Comparison of ENCODE assay signal across 8 cellular contexts in the genomic region with DNA sequence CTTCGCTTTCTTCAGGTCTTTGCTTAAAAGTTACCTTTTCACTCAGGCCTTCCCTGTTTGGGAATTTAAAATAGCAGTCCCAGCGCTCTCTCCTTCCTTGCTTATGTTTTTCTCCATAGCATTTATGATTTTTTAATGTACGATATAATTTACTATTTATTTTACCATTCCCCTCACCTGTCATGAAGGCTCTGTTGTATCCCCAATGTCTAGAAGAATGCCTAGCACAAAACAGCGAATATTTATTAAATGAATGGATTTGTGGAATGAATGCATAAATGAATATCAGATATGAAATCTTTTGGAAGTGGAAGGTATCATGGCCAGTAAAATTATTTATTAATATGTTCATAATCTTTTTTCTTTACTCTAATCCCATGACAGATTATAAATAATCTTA. TPM values are rescaled to one million over a fixed set of nuclear protein-coding genes. Genes with fewer than 3 reads are reported as not detected.
DNase-seq lines count a peak whose midpoint lies in the region; ATAC-seq, FAIRE-seq and TF ChIP-seq lines count a peak whose summit lies in the region.

No MANE protein-coding gene starts in this region.

- H3K27ac ChIP-seq in K562 (ENCODE audit: extremely low read depth, low read depth, low read length) (no peak overlapping the region), muscle layer of colon (ENCODE audit: low read depth, low read length) (no peak overlapping the region), upper lobe of left lung (peak overlapping the region in 2 of 4 donors; percentile 85 to 92), substantia nigra (ENCODE audit: low read depth, low read length, poor library complexity, severe bottlenecking) (no peak overlapping the region)

- POLR2A ChIA-PET in K562 (lab: Yijun Ruan, JAX), result interaction anchor here (1.4 kb wide), 1 partner anchor 15 kb away, joined by 4 read pairs; no protein-coding TSS in a partner anchor

- H3K27me3 ChIP-seq in K562 (ENCODE audit: control insufficient read depth in 2 of 2, insufficient read depth in 2 of 2, low read length in 2 of 2) (no peaks in the 10 kb centered on the region), muscle layer of colon (ENCODE audit: control insufficient read depth in 1 of 2, insufficient read depth in 2 of 2, low read length in 2 of 2) (no peaks in the 10 kb centered on the region), upper lobe of left lung (no peaks in the 10 kb centered on the region)

- H4K20me1 ChIP-seq in K562 (replicated peaks; ENCODE audit: control insufficient read depth, insufficient read depth, low read length), result peaks cover 3% of the 10 kb centered on the region; the same call in 1 of the 2 replicates

- peak overlapping the region; percentile 100 for H3K4me3 Mint-ChIP-seq in activated naive CD4-positive, alpha-beta T cell treated with anti-CD3 and anti-CD28 coated beads, Interleukin-2, amount 10 ng/mL, durations not matched to agents 7 days and 5 days

- TF ChIP-seq CTCF in K562 (IDR thresholded peaks at IDR 0.05 in 2 of 3, conservative IDR thresholded peaks at IDR 0.05 in 1 of 3; ENCODE audit: insufficient read depth in 2 of 3, low read depth in 1 of 3, low read length in 3 of 3), result no peak
- no peak for TF ChIP-seq CTCF in upper lobe of left lung (IDR thresholded peaks at IDR 0.05)

- no TSS peak for BruUV-seq in K562 (replicated peaks; lab: Mats Ljungman, UMichigan)

- H3K9ac ChIP-seq in K562 (ENCODE audit: insufficient read depth in 1 of 2, low read depth in 2 of 2, low read length in 2 of 2), result no peak overlapping the region; a peak in 2 of 4 replicates
- H3K9ac ChIP-seq in muscle layer of colon (ENCODE audit: low read length), result peak overlapping the region; percentile 12

- H3K4me2 ChIP-seq in K562 (ENCODE audit: insufficient read depth, low read length), result peak overlapping the region; percentile 99

- H3K4me1 ChIP-seq in K562 (replicated peaks in 1 of 2; ENCODE audit: control insufficient read depth in 2 of 2, insufficient read depth in 2 of 2, low read length in 2 of 2) (peaks cover 16 to 34% of the 10 kb centered on the region in 2 experiments), muscle layer of colon (ENCODE audit: insufficient read depth, low read length) (peaks cover 47% of the 10 kb centered on the region), upper lobe of left lung (peaks cover 8 to 24% (median 17%) of the 10 kb centered on the region in 4 donors)

- no peaks in the 10 kb centered on the region for H3K9me3 ChIP-seq in K562 (replicated peaks; ENCODE audit: control insufficient read depth, insufficient read depth, low read depth, low read length)
- H3K9me3 ChIP-seq in muscle layer of colon (ENCODE audit: low read length), result no peaks in the 10 kb centered on the region
- no peaks in the 10 kb centered on the region for H3K9me3 ChIP-seq in upper lobe of left lung

- peaks cover 45% of the 10 kb centered on the region for H3K79me2 ChIP-seq in K562 (ENCODE audit: control insufficient read depth, insufficient read depth, low read length)

- H3K27me3 Mint-ChIP-seq in activated naive CD4-positive, alpha-beta T cell treated with anti-CD3 and anti-CD28 coated beads, Interleukin-2, amount 10 ng/mL, durations not matched to agents 7 days and 5 days, result peaks cover 4% of the 10 kb centered on the region

- DNase-seq in activated naive CD4-positive, alpha-beta T cell treated with anti-CD3 and anti-CD28 coated beads, Interleukin-2, amount 10 ng/mL, durations not matched to agents 7 days and 5 days, result no peak
- DNase-seq in activated naive CD4-positive, alpha-beta T cell (lab: John Stamatoyannopoulos, UW), result no peak
- DNase-seq in K562 (ENCODE audit: extremely low read depth in 1 of 4, low spot score in 3 of 4) (no peak), upper lobe of left lung (no peak), substantia nigra (lab: John Stamatoyannopoulos, UW) (no peak), NCI-H446 (lab: John Stamatoyannopoulos, UW) (no peak)

- H3K9me3 Mint-ChIP-seq in activated naive CD4-positive, alpha-beta T cell treated with anti-CD3 and anti-CD28 coated beads, Interleukin-2, amount 10 ng/mL, durations not matched to agents 7 days and 5 days, result no peaks in the 10 kb centered on the region

- no peak for FAIRE-seq in K562 (lab: Jason Lieb, UNC)

- intact Hi-C loops in K562 (cut with micrococcal nuclease), result no loop called here

- WGBS in K562 (ENCODE audit: insufficient coverage, low coverage, missing lambda C conversion rate), result 39% methylated on average over 4 of the region's 4 CpGs
- WGBS in upper lobe of left lung, 2 donors, result 70 to 73% methylated on average over 4 of the region's 4 CpGs

- no peak overlapping the region for H3K4me3 ChIP-seq in K562
- peak overlapping the region in 1 of 2 donors; percentile 95 for H3K4me3 ChIP-seq in muscle layer of colon (ENCODE audit: low read depth in 1 of 2, low read length in 2 of 2)
- peak overlapping the region in 3 of 4 donors; percentile 71 to 85 (median 75) for H3K4me3 ChIP-seq in upper lobe of left lung

- no peaks in the 10 kb centered on the region for H3K9me1 ChIP-seq in K562 (ENCODE audit: control insufficient read depth, insufficient read depth, low read length)

- TF ChIP-seq EP300 in K562 (IDR thresholded peaks at IDR 0.05; ENCODE audit: low read length), result no peak
- TF ChIP-seq EP300 in upper lobe of left lung (IDR thresholded peaks at IDR 0.05), result no peak

- H2AFZ ChIP-seq in K562 (ENCODE audit: low read depth, low read length), result peak overlapping the region; percentile 53

- CTCF ChIA-PET in activated naive CD4-positive, alpha-beta T cell treated with anti-CD3 and anti-CD28 coated beads, Interleukin-2, amount 10 ng/mL, durations not matched to agents 7 days and 5 days (lab: Charles Lee), result no interaction called here
- CTCF ChIA-PET in K562 (lab: Yijun Ruan, JAX; ENCODE audit: low intra/inter-chr PET ratio), result no interaction called here

- TF ChIP-seq POLR2A in K562 (conservative IDR thresholded peaks at IDR 0.05), result no peak
- no peak for TF ChIP-seq POLR2A in upper lobe of left lung (IDR thresholded peaks at IDR 0.05)

- H3K36me3 Mint-ChIP-seq in activated naive CD4-positive, alpha-beta T cell treated with anti-CD3 and anti-CD28 coated beads, Interleukin-2, amount 10 ng/mL, durations not matched to agents 7 days and 5 days, result peaks cover 5% of the 10 kb centered on the region

- H3K27ac Mint-ChIP-seq in activated naive CD4-positive, alpha-beta T cell treated with anti-CD3 and anti-CD28 coated beads, Interleukin-2, amount 10 ng/mL, durations not matched to agents 7 days and 5 days, result no peak overlapping the region

- no peak for ATAC-seq in K562
- ATAC-seq in upper lobe of left lung (ENCODE audit: low FRiP score in 2 of 2), result no peak
- no peak for ATAC-seq in HG03175 (IDR thresholded peaks at IDR 0.05; ENCODE audit: unreplicated experiment)

- peaks cover 29% of the 10 kb centered on the region for H3K4me1 Mint-ChIP-seq in activated naive CD4-positive, alpha-beta T cell treated with anti-CD3 and anti-CD28 coated beads, Interleukin-2, amount 10 ng/mL, durations not matched to agents 7 days and 5 days

- no peak for TF ChIP-seq RAD21 in K562 (CRISPR knock-in tag; conservative IDR thresholded peaks at IDR 0.05 in 1 of 2, IDR thresholded peaks at IDR 0.05 in 1 of 2)

- in situ Hi-C loops in K562 (cut with MboI), result no loop called here

- H3K36me3 ChIP-seq in K562 (ENCODE audit: control insufficient read depth, insufficient read depth, low read length) (no peaks in the 10 kb centered on the region), muscle layer of colon (ENCODE audit: insufficient read depth, low read length) (no peaks in the 10 kb centered on the region), upper lobe of left lung (no peaks in the 10 kb centered on the region)

TF ChIP-seq in K562, 482 proteins besides CTCF, POLR2A, EP300 and RAD21 (continues in another document):
- TF ChIP-seq, protein P1, sequence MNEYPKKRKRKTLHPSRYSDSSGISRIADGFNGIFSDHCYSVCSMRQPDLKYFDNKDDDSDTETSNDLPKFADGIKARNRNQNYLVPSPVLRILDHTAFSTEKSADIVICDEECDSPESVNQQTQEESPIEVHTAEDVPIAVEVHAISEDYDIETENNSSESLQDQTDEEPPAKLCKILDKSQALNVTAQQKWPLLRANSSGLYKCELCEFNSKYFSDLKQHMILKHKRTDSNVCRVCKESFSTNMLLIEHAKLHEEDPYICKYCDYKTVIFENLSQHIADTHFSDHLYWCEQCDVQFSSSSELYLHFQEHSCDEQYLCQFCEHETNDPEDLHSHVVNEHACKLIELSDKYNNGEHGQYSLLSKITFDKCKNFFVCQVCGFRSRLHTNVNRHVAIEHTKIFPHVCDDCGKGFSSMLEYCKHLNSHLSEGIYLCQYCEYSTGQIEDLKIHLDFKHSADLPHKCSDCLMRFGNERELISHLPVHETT (CRISPR knock-in tag; conservative IDR thresholded peaks at IDR 0.05 in 1 of 2, IDR thresholded peaks at IDR 0.05 in 1 of 2), result 0 out of 4 replicates have a peak, but pooled peaks of 1 of the 2 experiments have one; percentile 26

RNA-seq across cellular contexts. Expression of gene OSBPL9, which starts 0.4 kb away (rescaled TPM):
- total RNA-seq in K562 (2011; cell fraction: chromatin; rRNA removed; ENCODE audit: low replicate concordance), result 130 and 303 TPM in 2 replicates
- total RNA-seq in K562 (2011; cell fraction: nucleolus; rRNA removed), result 63.4 and 95.5 TPM in 2 replicates
- total RNA-seq in K562 (2011; cell fraction: nucleoplasm; rRNA removed), result 155 and 245 TPM in 2 replicates
- total RNA-seq in K562 (2014; rRNA removed) (170 and 185 TPM in 2 replicates), K562 (2014; rRNA removed; fragmentation: Illumina TruSeq; extraction: Trizol) (210 and 239 TPM in 2 replicates), K562 (2015; rRNA removed; fragmentation: Illumina TruSeq; extraction: Trizol) (209 and 211 TPM in 2 replicates), K562 (2021) (131 and 136 TPM in 2 replicates), upper lobe of left lung (100 to 1,000 TPM in 3 of 6 donors, 10 to 100 TPM in 3; 55.7 to 271 (median 94.9) TPM)
- polyA plus RNA-seq in K562 (2011; rRNA removed) (194 and 219 TPM in 2 replicates), K562 (2014; fragmentation: Illumina TruSeq; extraction: Trizol) (209 and 217 TPM in 2 replicates), K562 (2014; fragmentation: Nextera tagmentation; extraction: Ambion mirVana) (10 to 100 TPM; 43.9 to 66.2 TPM), K562 (2014; rRNA removed) (140 and 148 TPM in 2 replicates)
- polyA plus RNA-seq in K562 (2011; cell fraction: cytosol; rRNA removed), result 158 and 177 TPM in 2 replicates
- 148 and 218 TPM in 2 replicates for polyA plus RNA-seq in K562 (2011; cell fraction: nucleus; rRNA removed)
- polyA plus RNA-seq in K562 (2012), result 109 and 119 TPM in 2 replicates
- 239 and 277 TPM in 2 replicates for polyA minus RNA-seq in K562 (2011; rRNA and poly(A)+ RNA removed)
- 116 and 142 TPM in 2 replicates for polyA minus RNA-seq in K562 (2011; cell fraction: cytosol; rRNA and poly(A)+ RNA removed)
- polyA minus RNA-seq in K562 (2011; cell fraction: nucleus; rRNA and poly(A)+ RNA removed), result 109 and 204 TPM in 2 replicates
